ENCODE assay signal across 13 cellular contexts in genomic region chr12:38892090-38892786, GRCh38. TPM values are rescaled to one million over a fixed set of nuclear protein-coding genes. Genes with fewer than 3 reads are reported as not detected.
DNase-seq lines count a peak whose midpoint lies in the region; ATAC-seq, FAIRE-seq and TF ChIP-seq lines count a peak whose summit lies in the region.
"Had no signal": no experiment of that assay in that cellular context is flagged by ENCODE, and none has a peak within 500 bp of the region (broad histone marks: within the 10 kb centered on the region; RNA-seq: fewer than 3 reads in every experiment).

No MANE protein-coding gene starts in this region.

- POLR2A ChIA-PET in HepG2 (lab: Yijun Ruan, JAX): interaction anchor here (1.5 kb wide), 1 partner anchor 13 kb away, joined by 15 read pairs; the partner anchor contains the start of gene CPNE8

- in situ Hi-C loops in HepG2 (cut with HindIII; ENCODE audit: extremely low pct_ligation_motif_present, low pct_unique_long_range_greater_than_20kb): no loop called here

- no peaks in the 10 kb centered on the region for H3K9me3 ChIP-seq in HepG2 (ENCODE audit: low read length)
- H3K9me3 ChIP-seq: testis had no signal

- no peak overlapping the region for H2AFZ ChIP-seq in HepG2 (ENCODE audit: low read length)

- H3K4me3 ChIP-seq in HepG2 (replicated peaks in 1 of 3; ENCODE audit: insufficient read depth in 1 of 3, low read depth in 2 of 3, low read length in 3 of 3): 0 out of 6 replicates have a peak overlapping the region, but pooled peaks of 1 of the 3 experiments have one; percentile 11
- H3K4me3 ChIP-seq: testis had no signal

- TF ChIP-seq RAD21 in HepG2 (CRISPR knock-in tag; IDR thresholded peaks at IDR 0.05): no peak

- H3K4me2 ChIP-seq in HepG2 (ENCODE audit: low read depth, low read length): peak overlapping the region; percentile 44

- no peaks in the 10 kb centered on the region for H3K79me2 ChIP-seq in HepG2 (ENCODE audit: insufficient read depth, low read length)

- DNase-seq in NCI-H226: peak; percentile 67
- DNase-seq in HepG2 (ENCODE audit: low spot score): peak; percentile 92
- DNase-seq in superior temporal gyrus (ENCODE audit: extremely low spot score): no peak
- no peak for DNase-seq in T1000 (lab: John Stamatoyannopoulos, UW)
- DNase-seq in iPS-NIHi11 (ENCODE audit: low spot score): no peak
- DNase-seq: kidney glomerular epithelial cell, NCI-H1092 treated with DMSO at 0.1 percent for 48 hours, testis had no signal

- FAIRE-seq in HepG2 (lab: Jason Lieb, UNC): peak; percentile 79
- FAIRE-seq: colon had no signal

- H3K27ac ChIP-seq in HepG2 (ENCODE audit: extremely low read length, insufficient read depth, low read length): peak overlapping the region; percentile 31
- H3K27ac ChIP-seq: testis had no signal

- peak; percentile 64 to 90; a peak in 3 of 4 replicates for TF ChIP-seq EP300 in HepG2 (IDR thresholded peaks at IDR 0.05; ENCODE audit: low read depth in 2 of 2, low read length in 2 of 2)
- TF ChIP-seq EP300 in HepG2 (CRISPR knock-in tag; IDR thresholded peaks at IDR 0.05; ENCODE audit: borderline replicate concordance): peak; percentile 80; the same call in 1 of the 2 replicates

- ATAC-seq in GM18505 (IDR thresholded peaks at IDR 0.05; ENCODE audit: unreplicated experiment) (peak; percentile 59), GM21717 (IDR thresholded peaks at IDR 0.05; ENCODE audit: unreplicated experiment) (peak; percentile 65), HepG2 (peak; percentile 100), GM21367 (IDR thresholded peaks at IDR 0.05; ENCODE audit: unreplicated experiment) (no peak)
- ATAC-seq: HCT116 had no signal

- intact Hi-C loops in HepG2 (cut with micrococcal nuclease; ENCODE audit: unreplicated experiment): loop anchor here (1.0 kb wide), 1 partner anchor 13 kb away; the partner anchor contains the start of gene CPNE8

- no TSS peak for BruUV-seq in HepG2 (replicated peaks; lab: Mats Ljungman, UMichigan)

- no peaks in the 10 kb centered on the region; a peak in 1 of 5 replicates for H3K27me3 ChIP-seq in HepG2 (ENCODE audit: control insufficient read depth in 1 of 2, insufficient read depth in 2 of 2, low read length in 2 of 2)
- H3K27me3 ChIP-seq: testis had no signal

- CTCF ChIA-PET in HepG2 (lab: Yijun Ruan, JAX; ENCODE audit: low intra/inter-chr PET ratio, low total read pairs): no interaction called here

- H3K36me3 ChIP-seq in HepG2 (replicated peaks in 1 of 2; ENCODE audit: control insufficient read depth in 1 of 2, insufficient read depth in 2 of 2, low read length in 2 of 2): no peaks in the 10 kb centered on the region

- H3K4me1 ChIP-seq in HepG2 (ENCODE audit: insufficient read depth, low read length): peaks cover 20% of the 10 kb centered on the region
- H3K4me1 ChIP-seq: testis had no signal

- 0 out of 2 replicates have a peak, but pooled peaks have one; percentile 5 for TF ChIP-seq CTCF in HepG2 (CRISPR knock-in tag; IDR thresholded peaks at IDR 0.05)

- H4K20me1 ChIP-seq in HepG2 (ENCODE audit: insufficient read depth, low read length): no peaks in the 10 kb centered on the region

- H3K9ac ChIP-seq in HepG2 (ENCODE audit: insufficient read depth, low read depth, low read length): no peak overlapping the region

- TF ChIP-seq POLR2A in GM18505 (IDR thresholded peaks at IDR 0.05; ENCODE audit: borderline replicate concordance, extremely low read depth, insufficient read depth, insufficient read length) (no peak), HepG2 (IDR thresholded peaks at IDR 0.05; ENCODE audit: insufficient read depth in 1 of 2, low read depth in 2 of 2, low read length in 2 of 2) (no peak)

- 18% methylated on average over 4 of the region's 4 CpGs for WGBS in HepG2 (ENCODE audit: low lambda C conversion rate)

TF ChIP-seq in HepG2, 621 proteins besides CTCF, POLR2A, EP300 and RAD21 (continues in another document):
- TF ChIP-seq ELK4 (CRISPR knock-in tag; IDR thresholded peaks at IDR 0.05; ENCODE audit: borderline replicate concordance) (no peak), MYPOP (CRISPR knock-in tag; IDR thresholded peaks at IDR 0.05) (peak; percentile 41; the same call in 1 of the 2 replicates), ZNF317 (CRISPR knock-in tag; IDR thresholded peaks at IDR 0.05) (peak; percentile 62; the same call in 1 of the 2 replicates)

RNA-seq across cellular contexts. Expression of gene CPNE8, which starts 13.2 kb away (rescaled TPM):
- 2.4 and 3.6 TPM in 2 replicates for total RNA-seq in HepG2 (2016; rRNA removed; fragmentation: Illumina TruSeq; extraction: Trizol)
- 0.18 and 0.51 TPM in 2 replicates for total RNA-seq in HepG2 (2016; cell fraction: cytosol; rRNA removed; fragmentation: Illumina TruSeq; extraction: Trizol; ENCODE audit: low read depth)
- 1.9 and 3.5 TPM in 2 replicates for total RNA-seq in HepG2 (2016; cell fraction: insoluble cytoplasmic fraction; rRNA removed; fragmentation: Illumina TruSeq; extraction: Trizol)
- total RNA-seq in HepG2 (2016; cell fraction: membrane; rRNA removed; fragmentation: Illumina TruSeq; extraction: Trizol): 0.34 and 0.46 TPM in 2 replicates
- total RNA-seq in HepG2 (2016; cell fraction: nucleus; rRNA removed; fragmentation: Illumina TruSeq; extraction: Trizol): 3.9 and 5.6 TPM in 2 replicates
- 1.4 and 2.7 TPM in 2 replicates for polyA plus RNA-seq in HepG2 (2011; rRNA removed)
- 0.74 and 1.1 TPM in 2 replicates for polyA plus RNA-seq in HepG2 (2011; cell fraction: cytosol; rRNA removed)
- 0.90 and 1.5 TPM in 2 replicates for polyA plus RNA-seq in HepG2 (2011; cell fraction: nucleus; rRNA removed)
- 0.69 and 0.98 TPM in 2 replicates for polyA plus RNA-seq in HepG2 (2012)
- polyA plus RNA-seq in HepG2 (2016; cell fraction: cytosol; fragmentation: Illumina TruSeq; extraction: Trizol; ENCODE audit: low read depth): 0.06 and 0.08 TPM in 2 replicates
- 1.6 TPM in 2 replicates for polyA plus RNA-seq in HepG2 (2016; cell fraction: insoluble cytoplasmic fraction; fragmentation: Illumina TruSeq; extraction: Trizol; ENCODE audit: low read depth)
- 0.19 and 0.23 TPM in 2 replicates for polyA plus RNA-seq in HepG2 (2016; cell fraction: membrane; fragmentation: Illumina TruSeq; extraction: Trizol; ENCODE audit: low read depth)
- 4.9 and 5.0 TPM in 2 replicates for polyA plus RNA-seq in HepG2 (2016; cell fraction: nucleus; fragmentation: Illumina TruSeq; extraction: Trizol; ENCODE audit: insufficient read depth, low read depth)
- polyA minus RNA-seq in HepG2 (2011; rRNA and poly(A)+ RNA removed; ENCODE audit: low replicate concordance): 1.4 and 16.1 TPM in 2 replicates
- 1.6 and 1.7 TPM in 2 replicates for polyA minus RNA-seq in HepG2 (2011; cell fraction: cytosol; rRNA and poly(A)+ RNA removed)
- polyA minus RNA-seq in HepG2 (2011; cell fraction: nucleus; rRNA and poly(A)+ RNA removed): 11.1 and 14.3 TPM in 2 replicates

Comparison
In these comparisons a context has a peak if more than half of its experiments do, and no peak if none do; other contexts are left out.
1. DNase-seq: peak in NCI-H226 (single experiment) and HepG2 (single experiment); none in superior temporal gyrus (single experiment), T1000 (single experiment) and iPS-NIHi11 (single experiment).